Comparison of ENCODE assay signal across 8 cellular contexts in the genomic region with DNA sequence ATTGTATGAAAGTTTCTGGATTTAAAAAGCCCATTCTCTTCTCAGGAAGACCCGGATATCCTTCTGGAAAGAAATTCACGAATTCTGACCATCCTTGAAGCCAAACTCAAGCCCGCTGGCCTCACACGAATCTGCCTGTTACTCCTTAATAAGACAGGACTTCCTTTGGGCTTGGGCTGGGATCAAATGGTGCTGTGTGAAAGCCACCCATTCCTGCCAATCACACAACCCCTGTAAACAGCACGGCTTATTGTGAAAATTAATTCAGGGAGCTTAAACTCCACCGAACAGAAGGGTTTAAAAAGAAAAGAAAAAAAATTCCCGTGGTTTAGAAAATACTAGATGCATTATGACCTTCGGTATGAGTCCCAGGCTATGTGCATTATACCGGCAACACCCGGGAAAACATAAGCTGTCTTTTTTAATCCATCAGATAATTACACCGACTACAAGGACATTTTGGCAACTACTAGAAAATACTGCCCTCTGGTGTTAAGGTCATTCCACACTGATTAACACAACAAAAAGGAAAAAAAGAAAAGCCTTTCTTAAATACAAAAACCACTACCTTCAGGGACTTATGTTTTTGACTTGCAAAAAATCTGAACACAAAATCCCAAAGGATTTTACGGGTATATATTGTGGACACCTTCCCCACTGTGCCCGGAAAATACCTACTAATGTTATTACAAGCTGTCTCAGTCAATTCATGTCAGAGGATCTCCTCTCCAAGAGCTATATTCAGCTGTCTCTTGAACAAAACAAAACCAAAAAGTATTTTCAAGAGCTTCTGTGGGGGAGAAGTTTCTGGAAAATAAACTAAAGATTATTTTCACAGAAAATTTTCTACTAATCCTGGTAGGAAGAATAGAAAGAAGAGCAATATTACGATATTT.
DNase-seq lines count a peak whose midpoint lies in the region; ATAC-seq, FAIRE-seq and TF ChIP-seq lines count a peak whose summit lies in the region.

No MANE protein-coding gene starts in this region.

- FAIRE-seq in keratinocyte (lab: Jason Lieb, UNC) (no peak), urothelium cell line (lab: Jason Lieb, UNC) (no peak)

- H4K20me1 ChIP-seq in mammary epithelial cell (ENCODE audit: insufficient read depth, low read length), result no peaks in the 10 kb centered on the region
- H4K20me1 ChIP-seq in keratinocyte (ENCODE audit: control insufficient read depth, extremely low read depth, insufficient read depth, low read length), result no peaks in the 10 kb centered on the region

- H3K9me3 ChIP-seq in mammary epithelial cell (replicated peaks; ENCODE audit: insufficient read depth, low read length), result no peaks in the 10 kb centered on the region
- H3K9me3 ChIP-seq in keratinocyte (ENCODE audit: control insufficient read depth, low read depth, low read length), result no peaks in the 10 kb centered on the region

- H3K4me2 ChIP-seq in mammary epithelial cell (ENCODE audit: insufficient read depth, low read depth, low read length) (no peak overlapping the region), keratinocyte (ENCODE audit: control insufficient read depth, extremely low read depth, insufficient read depth, low read depth, low read length) (no peak overlapping the region)

- H3K4me3 ChIP-seq in HL-60 (replicated peaks; ENCODE audit: insufficient read depth, low read length) (no peak overlapping the region), mammary epithelial cell (replicated peaks in 1 of 3; ENCODE audit: insufficient read depth in 1 of 3, low read depth in 2 of 3, low read length in 3 of 3) (no peak overlapping the region), keratinocyte (ENCODE audit: control insufficient read depth in 2 of 3, extremely low read depth in 1 of 3, insufficient read depth in 2 of 3, low read depth in 1 of 3, low read length in 3 of 3) (no peak overlapping the region)

- 34% methylated on average over 14 of the region's 14 CpGs for WGBS in mammary epithelial cell (ENCODE audit: low coverage, missing lambda C conversion rate)

- DNase-seq in CD1c-positive myeloid dendritic cell (ENCODE audit: extremely low spot score) (peak; percentile 57), HL-60 (ENCODE audit: low read depth in 1 of 2, low spot score in 1 of 2) (peak in 1 of 2 experiments; percentile 7), NCI-H82 (lab: John Stamatoyannopoulos, UW) (peak; percentile 92), mammary epithelial cell (peak; percentile 18), keratinocyte (ENCODE audit: low read depth, low spot score) (peak; percentile 7), urothelium cell line (ENCODE audit: low spot score) (peak; percentile 55)
- no peak for DNase-seq in effector CD4-positive, alpha-beta T cell

- BruUV-seq in mammary epithelial cell (replicated peaks; lab: Mats Ljungman, UMichigan), result no TSS peak

- H3K27me3 ChIP-seq in HL-60 (ENCODE audit: insufficient read depth, poor library complexity, severe bottlenecking) (no peaks in the 10 kb centered on the region), mammary epithelial cell (ENCODE audit: insufficient read depth, low read length) (no peaks in the 10 kb centered on the region), keratinocyte (ENCODE audit: control insufficient read depth, extremely low read depth, insufficient read depth, low read length) (no peaks in the 10 kb centered on the region)

- H3K9ac ChIP-seq in mammary epithelial cell (ENCODE audit: insufficient read depth, low read length), result no peak overlapping the region
- no peak overlapping the region for H3K9ac ChIP-seq in keratinocyte (ENCODE audit: control insufficient read depth, extremely low read depth, insufficient read depth, low read length)

- H3K36me3 ChIP-seq in mammary epithelial cell (ENCODE audit: insufficient read depth, low read length), result no peaks in the 10 kb centered on the region
- H3K36me3 ChIP-seq in keratinocyte (ENCODE audit: control insufficient read depth in 2 of 2, extremely low read depth in 1 of 2, insufficient read depth in 2 of 2, low read length in 2 of 2), result no peaks in the 10 kb centered on the region

- no peaks in the 10 kb centered on the region for H3K9me1 ChIP-seq in keratinocyte (ENCODE audit: control insufficient read depth, extremely low read depth, insufficient read depth, low read length)

- H3K79me2 ChIP-seq in mammary epithelial cell (ENCODE audit: insufficient read depth, low read length), result no peaks in the 10 kb centered on the region
- H3K79me2 ChIP-seq in keratinocyte (ENCODE audit: control insufficient read depth, insufficient read depth, low read length), result no peaks in the 10 kb centered on the region

- CTCF ChIA-PET in mammary epithelial cell (lab: Charles Lee; ENCODE audit: low non-redundant PET), result interaction anchor here (0.6 to 1.0 kb wide), 7 partner anchors 14 to 594 kb away, joined by 3 to 9 read pairs (median 4); no protein-coding TSS in a partner anchor

- no peak overlapping the region for H3K27ac ChIP-seq in HL-60 (replicated peaks)
- no peak overlapping the region for H3K27ac ChIP-seq in mammary epithelial cell (ENCODE audit: insufficient read depth, low read depth, low read length)
- no peak overlapping the region for H3K27ac ChIP-seq in keratinocyte (ENCODE audit: control insufficient read depth, insufficient read depth, low read length)

- intact Hi-C loops in mammary epithelial cell (cut with micrococcal nuclease), result loop anchor here (1.0 to 5.0 kb wide), 4 partner anchors 49 to 318 kb away; no protein-coding TSS in a partner anchor

- H3K4me1 ChIP-seq in mammary epithelial cell (ENCODE audit: insufficient read depth, low read length) (no peaks in the 10 kb centered on the region), keratinocyte (ENCODE audit: control insufficient read depth, extremely low read depth, insufficient read depth, low read length) (no peaks in the 10 kb centered on the region)

- peak; percentile 23 for TF ChIP-seq CTCF in HL-60 (IDR thresholded peaks at IDR 0.05; ENCODE audit: insufficient read depth, low read length)
- peak; percentile 59 to 63 for TF ChIP-seq CTCF in mammary epithelial cell (conservative IDR thresholded peaks at IDR 0.05 in 1 of 2, IDR thresholded peaks at IDR 0.05 in 1 of 2; ENCODE audit: extremely low read depth in 1 of 2, insufficient read depth in 1 of 2, low read depth in 1 of 2, low read length in 2 of 2)
- TF ChIP-seq CTCF in keratinocyte (optimal IDR thresholded peaks at IDR 0.05 in 1 of 3, IDR thresholded peaks at IDR 0.05 in 1 of 3, conservative IDR thresholded peaks at IDR 0.05 in 1 of 3; ENCODE audit: extremely low read depth in 1 of 3, insufficient read depth in 2 of 3, low read length in 3 of 3), result peak in 2 of 3 experiments; percentile 40 to 48

- in situ Hi-C loops in mammary epithelial cell (cut with MboI; ENCODE audit: low sequenced_read_pairs in 2 of 2), result loop anchor here in 1 of 2 donors (5.0 to 10.0 kb wide), 2 partner anchors 101 to 319 kb away; no protein-coding TSS in a partner anchor

- no peak for ATAC-seq in GM19395 (IDR thresholded peaks at IDR 0.05; ENCODE audit: unreplicated experiment)

- no peak overlapping the region for H2AFZ ChIP-seq in mammary epithelial cell (ENCODE audit: low read depth, low read length)
- no peak overlapping the region for H2AFZ ChIP-seq in keratinocyte (ENCODE audit: control insufficient read depth, low read length)

- dilution Hi-C loops in mammary epithelial cell (cut with HindIII; ENCODE audit: low sequenced_read_pairs) (no loop called here), keratinocyte (cut with MboI; ENCODE audit: extremely low pct_ligation_motif_present, low sequenced_read_pairs) (no loop called here)
